1 cellular context compared by ENCODE assay signal in the genomic region with DNA sequence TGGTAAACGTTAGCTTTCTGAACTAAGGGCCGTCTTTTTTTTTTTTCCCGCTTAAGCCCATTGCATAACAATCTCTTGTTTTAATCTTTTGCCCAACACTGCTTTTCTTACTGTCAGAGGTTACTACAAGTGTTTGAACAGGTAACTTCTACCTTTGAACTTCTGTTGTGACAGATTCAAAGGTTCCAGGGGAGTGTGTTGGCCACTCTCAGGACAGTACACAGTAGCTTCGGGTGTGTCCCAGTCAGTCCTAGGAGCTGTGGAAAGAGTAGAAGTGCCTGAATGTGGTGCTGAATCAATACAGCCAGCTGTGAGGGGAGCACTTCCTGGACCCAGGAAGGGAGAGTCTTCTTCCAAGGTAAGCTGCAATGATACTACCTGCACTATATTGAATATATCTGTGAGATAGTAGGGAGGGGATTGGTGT.
TF ChIP-seq lines count a peak whose summit lies in the region.

A gene with protein sequence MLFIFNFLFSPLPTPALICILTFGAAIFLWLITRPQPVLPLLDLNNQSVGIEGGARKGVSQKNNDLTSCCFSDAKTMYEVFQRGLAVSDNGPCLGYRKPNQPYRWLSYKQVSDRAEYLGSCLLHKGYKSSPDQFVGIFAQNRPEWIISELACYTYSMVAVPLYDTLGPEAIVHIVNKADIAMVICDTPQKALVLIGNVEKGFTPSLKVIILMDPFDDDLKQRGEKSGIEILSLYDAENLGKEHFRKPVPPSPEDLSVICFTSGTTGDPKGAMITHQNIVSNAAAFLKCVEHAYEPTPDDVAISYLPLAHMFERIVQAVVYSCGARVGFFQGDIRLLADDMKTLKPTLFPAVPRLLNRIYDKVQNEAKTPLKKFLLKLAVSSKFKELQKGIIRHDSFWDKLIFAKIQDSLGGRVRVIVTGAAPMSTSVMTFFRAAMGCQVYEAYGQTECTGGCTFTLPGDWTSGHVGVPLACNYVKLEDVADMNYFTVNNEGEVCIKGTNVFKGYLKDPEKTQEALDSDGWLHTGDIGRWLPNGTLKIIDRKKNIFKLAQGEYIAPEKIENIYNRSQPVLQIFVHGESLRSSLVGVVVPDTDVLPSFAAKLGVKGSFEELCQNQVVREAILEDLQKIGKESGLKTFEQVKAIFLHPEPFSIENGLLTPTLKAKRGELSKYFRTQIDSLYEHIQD (plus strand): TSS at position 205 of the 427 bp plus-strand sequence. CDS start 20,831 bp downstream, outside the sequence.

TF ChIP-seq in HepG2, 621 proteins besides CTCF, POLR2A, EP300 and RAD21 (continued from another document and continues in another):
- no peak for TF ChIP-seq ZNF460 (CRISPR knock-in tag; IDR thresholded peaks at IDR 0.05; ENCODE audit: borderline replicate concordance)
- no peak for TF ChIP-seq ZFAT (CRISPR knock-in tag; conservative IDR thresholded peaks at IDR 0.05)
- TF ChIP-seq, protein P1, sequence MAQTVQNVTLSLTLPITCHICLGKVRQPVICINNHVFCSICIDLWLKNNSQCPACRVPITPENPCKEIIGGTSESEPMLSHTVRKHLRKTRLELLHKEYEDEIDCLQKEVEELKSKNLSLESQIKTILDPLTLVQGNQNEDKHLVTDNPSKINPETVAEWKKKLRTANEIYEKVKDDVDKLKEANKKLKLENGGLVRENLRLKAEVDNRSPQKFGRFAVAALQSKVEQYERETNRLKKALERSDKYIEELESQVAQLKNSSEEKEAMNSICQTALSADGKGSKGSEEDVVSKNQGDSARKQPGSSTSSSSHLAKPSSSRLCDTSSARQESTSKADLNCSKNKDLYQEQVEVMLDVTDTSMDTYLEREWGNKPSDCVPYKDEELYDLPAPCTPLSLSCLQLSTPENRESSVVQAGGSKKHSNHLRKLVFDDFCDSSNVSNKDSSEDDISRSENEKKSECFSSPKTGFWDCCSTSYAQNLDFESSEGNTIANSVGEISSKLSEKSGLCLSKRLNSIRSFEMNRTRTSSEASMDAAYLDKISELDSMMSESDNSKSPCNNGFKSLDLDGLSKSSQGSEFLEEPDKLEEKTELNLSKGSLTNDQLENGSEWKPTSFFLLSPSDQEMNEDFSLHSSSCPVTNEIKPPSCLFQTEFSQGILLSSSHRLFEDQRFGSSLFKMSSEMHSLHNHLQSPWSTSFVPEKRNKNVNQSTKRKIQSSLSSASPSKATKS (CRISPR knock-in tag; IDR thresholded peaks at IDR 0.05): no peak
- TF ChIP-seq SPEN (CRISPR knock-in tag; IDR thresholded peaks at IDR 0.05; ENCODE audit: low read depth): no peak
- TF ChIP-seq, protein P2, sequence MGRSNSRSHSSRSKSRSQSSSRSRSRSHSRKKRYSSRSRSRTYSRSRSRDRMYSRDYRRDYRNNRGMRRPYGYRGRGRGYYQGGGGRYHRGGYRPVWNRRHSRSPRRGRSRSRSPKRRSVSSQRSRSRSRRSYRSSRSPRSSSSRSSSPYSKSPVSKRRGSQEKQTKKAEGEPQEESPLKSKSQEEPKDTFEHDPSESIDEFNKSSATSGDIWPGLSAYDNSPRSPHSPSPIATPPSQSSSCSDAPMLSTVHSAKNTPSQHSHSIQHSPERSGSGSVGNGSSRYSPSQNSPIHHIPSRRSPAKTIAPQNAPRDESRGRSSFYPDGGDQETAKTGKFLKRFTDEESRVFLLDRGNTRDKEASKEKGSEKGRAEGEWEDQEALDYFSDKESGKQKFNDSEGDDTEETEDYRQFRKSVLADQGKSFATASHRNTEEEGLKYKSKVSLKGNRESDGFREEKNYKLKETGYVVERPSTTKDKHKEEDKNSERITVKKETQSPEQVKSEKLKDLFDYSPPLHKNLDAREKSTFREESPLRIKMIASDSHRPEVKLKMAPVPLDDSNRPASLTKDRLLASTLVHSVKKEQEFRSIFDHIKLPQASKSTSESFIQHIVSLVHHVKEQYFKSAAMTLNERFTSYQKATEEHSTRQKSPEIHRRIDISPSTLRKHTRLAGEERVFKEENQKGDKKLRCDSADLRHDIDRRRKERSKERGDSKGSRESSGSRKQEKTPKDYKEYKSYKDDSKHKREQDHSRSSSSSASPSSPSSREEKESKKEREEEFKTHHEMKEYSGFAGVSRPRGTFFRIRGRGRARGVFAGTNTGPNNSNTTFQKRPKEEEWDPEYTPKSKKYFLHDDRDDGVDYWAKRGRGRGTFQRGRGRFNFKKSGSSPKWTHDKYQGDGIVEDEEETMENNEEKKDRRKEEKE (IDR thresholded peaks at IDR 0.05): no peak
- TF ChIP-seq, protein P3, sequence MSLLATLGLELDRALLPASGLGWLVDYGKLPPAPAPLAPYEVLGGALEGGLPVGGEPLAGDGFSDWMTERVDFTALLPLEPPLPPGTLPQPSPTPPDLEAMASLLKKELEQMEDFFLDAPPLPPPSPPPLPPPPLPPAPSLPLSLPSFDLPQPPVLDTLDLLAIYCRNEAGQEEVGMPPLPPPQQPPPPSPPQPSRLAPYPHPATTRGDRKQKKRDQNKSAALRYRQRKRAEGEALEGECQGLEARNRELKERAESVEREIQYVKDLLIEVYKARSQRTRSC (CRISPR knock-in tag; IDR thresholded peaks at IDR 0.05; ENCODE audit: low read depth): no peak
- no peak for TF ChIP-seq ZNF703 (CRISPR knock-in tag; IDR thresholded peaks at IDR 0.05; ENCODE audit: borderline replicate concordance)
- TF ChIP-seq ZNF672 (CRISPR knock-in tag; IDR thresholded peaks at IDR 0.05): no peak
- TF ChIP-seq MBD4 (IDR thresholded peaks at IDR 0.05; ENCODE audit: borderline replicate concordance, low read length): no peak
- TF ChIP-seq KDM5B (CRISPR knock-in tag; IDR thresholded peaks at IDR 0.05; ENCODE audit: borderline replicate concordance): no peak
- TF ChIP-seq HNRNPLL (IDR thresholded peaks at IDR 0.05; ENCODE audit: low read depth, low read length, poor library complexity, severe bottlenecking): no peak
- no peak for TF ChIP-seq ZBTB7A (CRISPR knock-in tag; IDR thresholded peaks at IDR 0.05)
- TF ChIP-seq ZFP36L1 (CRISPR knock-in tag; IDR thresholded peaks at IDR 0.05): no peak
- peak; percentile 93 for TF ChIP-seq RCOR2 (CRISPR knock-in tag; IDR thresholded peaks at IDR 0.05)
- TF ChIP-seq XRCC5 (optimal IDR thresholded peaks at IDR 0.05; ENCODE audit: low read length): peak; percentile 30
- TF ChIP-seq ZC3H13 (CRISPR knock-in tag; IDR thresholded peaks at IDR 0.05): 0 out of 2 replicates have a peak, but pooled peaks have one; percentile 40
- TF ChIP-seq, protein P4, sequence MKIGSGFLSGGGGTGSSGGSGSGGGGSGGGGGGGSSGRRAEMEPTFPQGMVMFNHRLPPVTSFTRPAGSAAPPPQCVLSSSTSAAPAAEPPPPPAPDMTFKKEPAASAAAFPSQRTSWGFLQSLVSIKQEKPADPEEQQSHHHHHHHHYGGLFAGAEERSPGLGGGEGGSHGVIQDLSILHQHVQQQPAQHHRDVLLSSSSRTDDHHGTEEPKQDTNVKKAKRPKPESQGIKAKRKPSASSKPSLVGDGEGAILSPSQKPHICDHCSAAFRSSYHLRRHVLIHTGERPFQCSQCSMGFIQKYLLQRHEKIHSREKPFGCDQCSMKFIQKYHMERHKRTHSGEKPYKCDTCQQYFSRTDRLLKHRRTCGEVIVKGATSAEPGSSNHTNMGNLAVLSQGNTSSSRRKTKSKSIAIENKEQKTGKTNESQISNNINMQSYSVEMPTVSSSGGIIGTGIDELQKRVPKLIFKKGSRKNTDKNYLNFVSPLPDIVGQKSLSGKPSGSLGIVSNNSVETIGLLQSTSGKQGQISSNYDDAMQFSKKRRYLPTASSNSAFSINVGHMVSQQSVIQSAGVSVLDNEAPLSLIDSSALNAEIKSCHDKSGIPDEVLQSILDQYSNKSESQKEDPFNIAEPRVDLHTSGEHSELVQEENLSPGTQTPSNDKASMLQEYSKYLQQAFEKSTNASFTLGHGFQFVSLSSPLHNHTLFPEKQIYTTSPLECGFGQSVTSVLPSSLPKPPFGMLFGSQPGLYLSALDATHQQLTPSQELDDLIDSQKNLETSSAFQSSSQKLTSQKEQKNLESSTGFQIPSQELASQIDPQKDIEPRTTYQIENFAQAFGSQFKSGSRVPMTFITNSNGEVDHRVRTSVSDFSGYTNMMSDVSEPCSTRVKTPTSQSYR (CRISPR knock-in tag; IDR thresholded peaks at IDR 0.05; ENCODE audit: borderline replicate concordance): no peak; the same call in 1 of the 2 replicates
- TF ChIP-seq ZNF773 (CRISPR knock-in tag; IDR thresholded peaks at IDR 0.05; ENCODE audit: borderline replicate concordance): no peak
- TF ChIP-seq TMF1 (CRISPR knock-in tag; IDR thresholded peaks at IDR 0.05; ENCODE audit: low read depth): no peak
- no peak for TF ChIP-seq BHLHE40 (IDR thresholded peaks at IDR 0.05; ENCODE audit: low read length)
- TF ChIP-seq, protein P5, sequence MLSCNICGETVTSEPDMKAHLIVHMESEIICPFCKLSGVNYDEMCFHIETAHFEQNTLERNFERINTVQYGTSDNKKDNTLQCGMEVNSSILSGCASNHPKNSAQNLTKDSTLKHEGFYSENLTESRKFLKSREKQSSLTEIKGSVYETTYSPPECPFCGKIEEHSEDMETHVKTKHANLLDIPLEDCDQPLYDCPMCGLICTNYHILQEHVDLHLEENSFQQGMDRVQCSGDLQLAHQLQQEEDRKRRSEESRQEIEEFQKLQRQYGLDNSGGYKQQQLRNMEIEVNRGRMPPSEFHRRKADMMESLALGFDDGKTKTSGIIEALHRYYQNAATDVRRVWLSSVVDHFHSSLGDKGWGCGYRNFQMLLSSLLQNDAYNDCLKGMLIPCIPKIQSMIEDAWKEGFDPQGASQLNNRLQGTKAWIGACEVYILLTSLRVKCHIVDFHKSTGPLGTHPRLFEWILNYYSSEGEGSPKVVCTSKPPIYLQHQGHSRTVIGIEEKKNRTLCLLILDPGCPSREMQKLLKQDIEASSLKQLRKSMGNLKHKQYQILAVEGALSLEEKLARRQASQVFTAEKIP (CRISPR knock-in tag; IDR thresholded peaks at IDR 0.05; ENCODE audit: borderline replicate concordance): no peak
- TF ChIP-seq, protein P6, sequence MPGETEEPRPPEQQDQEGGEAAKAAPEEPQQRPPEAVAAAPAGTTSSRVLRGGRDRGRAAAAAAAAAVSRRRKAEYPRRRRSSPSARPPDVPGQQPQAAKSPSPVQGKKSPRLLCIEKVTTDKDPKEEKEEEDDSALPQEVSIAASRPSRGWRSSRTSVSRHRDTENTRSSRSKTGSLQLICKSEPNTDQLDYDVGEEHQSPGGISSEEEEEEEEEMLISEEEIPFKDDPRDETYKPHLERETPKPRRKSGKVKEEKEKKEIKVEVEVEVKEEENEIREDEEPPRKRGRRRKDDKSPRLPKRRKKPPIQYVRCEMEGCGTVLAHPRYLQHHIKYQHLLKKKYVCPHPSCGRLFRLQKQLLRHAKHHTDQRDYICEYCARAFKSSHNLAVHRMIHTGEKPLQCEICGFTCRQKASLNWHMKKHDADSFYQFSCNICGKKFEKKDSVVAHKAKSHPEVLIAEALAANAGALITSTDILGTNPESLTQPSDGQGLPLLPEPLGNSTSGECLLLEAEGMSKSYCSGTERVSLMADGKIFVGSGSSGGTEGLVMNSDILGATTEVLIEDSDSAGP (CRISPR knock-in tag; IDR thresholded peaks at IDR 0.05; ENCODE audit: borderline replicate concordance): no peak
- no peak for TF ChIP-seq ZNF343 (CRISPR knock-in tag; IDR thresholded peaks at IDR 0.05)
- no peak for TF ChIP-seq HOXD1 (CRISPR knock-in tag; IDR thresholded peaks at IDR 0.05)
- TF ChIP-seq, protein P7, sequence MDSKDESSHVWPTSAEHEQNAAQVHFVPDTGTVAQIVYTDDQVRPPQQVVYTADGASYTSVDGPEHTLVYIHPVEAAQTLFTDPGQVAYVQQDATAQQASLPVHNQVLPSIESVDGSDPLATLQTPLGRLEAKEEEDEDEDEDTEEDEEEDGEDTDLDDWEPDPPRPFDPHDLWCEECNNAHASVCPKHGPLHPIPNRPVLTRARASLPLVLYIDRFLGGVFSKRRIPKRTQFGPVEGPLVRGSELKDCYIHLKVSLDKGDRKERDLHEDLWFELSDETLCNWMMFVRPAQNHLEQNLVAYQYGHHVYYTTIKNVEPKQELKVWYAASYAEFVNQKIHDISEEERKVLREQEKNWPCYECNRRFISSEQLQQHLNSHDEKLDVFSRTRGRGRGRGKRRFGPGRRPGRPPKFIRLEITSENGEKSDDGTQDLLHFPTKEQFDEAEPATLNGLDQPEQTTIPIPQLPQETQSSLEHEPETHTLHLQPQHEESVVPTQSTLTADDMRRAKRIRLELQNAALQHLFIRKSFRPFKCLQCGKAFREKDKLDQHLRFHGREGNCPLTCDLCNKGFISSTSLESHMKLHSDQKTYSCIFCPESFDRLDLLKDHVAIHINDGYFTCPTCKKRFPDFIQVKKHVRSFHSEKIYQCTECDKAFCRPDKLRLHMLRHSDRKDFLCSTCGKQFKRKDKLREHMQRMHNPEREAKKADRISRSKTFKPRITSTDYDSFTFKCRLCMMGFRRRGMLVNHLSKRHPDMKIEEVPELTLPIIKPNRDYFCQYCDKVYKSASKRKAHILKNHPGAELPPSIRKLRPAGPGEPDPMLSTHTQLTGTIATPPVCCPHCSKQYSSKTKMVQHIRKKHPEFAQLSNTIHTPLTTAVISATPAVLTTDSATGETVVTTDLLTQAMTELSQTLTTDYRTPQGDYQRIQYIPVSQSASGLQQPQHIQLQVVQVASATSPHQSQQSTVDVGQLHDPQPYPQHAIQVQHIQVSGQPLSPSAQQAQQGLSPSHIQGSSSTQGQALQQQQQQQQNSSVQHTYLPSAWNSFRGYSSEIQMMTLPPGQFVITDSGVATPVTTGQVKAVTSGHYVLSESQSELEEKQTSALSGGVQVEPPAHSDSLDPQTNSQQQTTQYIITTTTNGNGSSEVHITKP (CRISPR knock-in tag; IDR thresholded peaks at IDR 0.05; ENCODE audit: low read depth): no peak
- no peak for TF ChIP-seq AHR (CRISPR knock-in tag; IDR thresholded peaks at IDR 0.05)
- TF ChIP-seq NKX3-1 (CRISPR knock-in tag; IDR thresholded peaks at IDR 0.05): peak; percentile 53
- TF ChIP-seq, protein P8, sequence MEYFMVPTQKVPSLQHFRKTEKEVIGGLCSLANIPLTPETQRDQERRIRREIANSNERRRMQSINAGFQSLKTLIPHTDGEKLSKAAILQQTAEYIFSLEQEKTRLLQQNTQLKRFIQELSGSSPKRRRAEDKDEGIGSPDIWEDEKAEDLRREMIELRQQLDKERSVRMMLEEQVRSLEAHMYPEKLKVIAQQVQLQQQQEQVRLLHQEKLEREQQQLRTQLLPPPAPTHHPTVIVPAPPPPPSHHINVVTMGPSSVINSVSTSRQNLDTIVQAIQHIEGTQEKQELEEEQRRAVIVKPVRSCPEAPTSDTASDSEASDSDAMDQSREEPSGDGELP (IDR thresholded peaks at IDR 0.05; ENCODE audit: borderline replicate concordance, low read depth): peak; percentile 96
- TF ChIP-seq MTF2 (CRISPR knock-in tag; IDR thresholded peaks at IDR 0.05; ENCODE audit: borderline replicate concordance): no peak
- TF ChIP-seq FOXO1 (CRISPR knock-in tag; IDR thresholded peaks at IDR 0.05): peak; percentile 59
